1 cellular context compared by ENCODE assay signal in the genomic region with DNA sequence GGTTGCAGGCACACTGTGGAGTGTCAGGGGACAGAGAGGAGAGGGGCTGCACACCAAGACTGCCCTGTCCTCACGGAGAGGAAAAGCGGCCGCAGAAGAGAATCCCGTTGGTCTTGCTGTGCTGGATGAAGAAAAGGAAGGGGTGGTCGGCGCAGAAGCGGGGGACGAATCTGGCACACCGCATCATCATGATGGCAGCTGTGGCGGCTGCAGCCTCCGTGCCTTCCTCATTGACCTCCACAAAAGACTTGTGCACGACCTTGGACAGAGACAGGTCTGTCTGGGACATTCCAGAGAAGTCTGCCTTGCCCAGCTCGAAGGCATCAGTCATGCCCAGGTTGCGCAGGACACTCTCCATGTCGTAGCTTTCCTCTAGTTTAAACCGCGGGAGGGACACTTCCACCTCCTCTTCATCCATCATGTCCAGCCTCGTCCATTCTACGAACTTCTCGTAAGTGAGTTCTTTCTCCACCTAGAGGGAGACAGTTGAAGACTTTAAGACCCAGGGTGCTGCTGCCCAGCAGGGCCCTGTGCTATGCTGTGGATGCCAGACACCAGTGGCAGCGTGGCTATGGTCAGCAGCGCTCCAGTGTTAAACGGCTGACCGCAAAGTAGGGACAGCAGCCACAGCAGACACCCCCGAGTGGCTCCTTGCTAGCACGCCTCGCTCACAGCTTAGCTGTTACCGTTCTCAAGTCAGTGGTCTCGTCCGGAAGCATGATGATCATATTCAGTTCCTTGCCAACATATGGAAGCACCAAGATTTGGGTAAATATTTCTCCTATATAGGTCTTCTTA.
TF ChIP-seq lines count a peak whose summit lies in the region.

No MANE protein-coding gene starts in this region.

TF ChIP-seq in IMR-90, 13 proteins besides CTCF, POLR2A, EP300 and RAD21:
- TF ChIP-seq RFX5 (IDR thresholded peaks at IDR 0.05; ENCODE audit: low read depth, low read length), result no peak
- TF ChIP-seq FOS (IDR thresholded peaks at IDR 0.05; ENCODE audit: low read depth, low read length), result no peak
- no peak for TF ChIP-seq MXI1 (IDR thresholded peaks at IDR 0.05; ENCODE audit: borderline replicate concordance, low read depth, low read length)
- TF ChIP-seq, protein P1, sequence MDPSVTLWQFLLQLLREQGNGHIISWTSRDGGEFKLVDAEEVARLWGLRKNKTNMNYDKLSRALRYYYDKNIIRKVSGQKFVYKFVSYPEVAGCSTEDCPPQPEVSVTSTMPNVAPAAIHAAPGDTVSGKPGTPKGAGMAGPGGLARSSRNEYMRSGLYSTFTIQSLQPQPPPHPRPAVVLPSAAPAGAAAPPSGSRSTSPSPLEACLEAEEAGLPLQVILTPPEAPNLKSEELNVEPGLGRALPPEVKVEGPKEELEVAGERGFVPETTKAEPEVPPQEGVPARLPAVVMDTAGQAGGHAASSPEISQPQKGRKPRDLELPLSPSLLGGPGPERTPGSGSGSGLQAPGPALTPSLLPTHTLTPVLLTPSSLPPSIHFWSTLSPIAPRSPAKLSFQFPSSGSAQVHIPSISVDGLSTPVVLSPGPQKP (IDR thresholded peaks at IDR 0.05; ENCODE audit: borderline replicate concordance, low read depth, low read length), result no peak
- no peak for TF ChIP-seq CEBPB (IDR thresholded peaks at IDR 0.05; ENCODE audit: low read depth, low read length)
